In genomic region chr11:67665537-67666302, GRCh38 we compare ENCODE assay signal across 3 cellular contexts.
TF ChIP-seq lines count a peak whose summit lies in the region.

No MANE protein-coding gene starts in this region.

TF ChIP-seq in A549, 52 proteins besides CTCF, POLR2A, EP300 and RAD21:
- TF ChIP-seq FOXS1 (CRISPR knock-in tag; IDR thresholded peaks at IDR 0.05) (no peak), SMC3 (IDR thresholded peaks at IDR 0.05) (peak; percentile 53)
TF ChIP-seq in A549: peak in this region for 1.

TF ChIP-seq in SK-N-SH, 30 proteins besides CTCF, POLR2A, EP300 and RAD21:
- peak; percentile 20; the same call in 1 of the 2 replicates for TF ChIP-seq SMC3 (IDR thresholded peaks at IDR 0.05; ENCODE audit: low read depth, low read length)
- TF ChIP-seq ELF1 (IDR thresholded peaks at IDR 0.05) = no peak

TF ChIP-seq in HepG2, 621 proteins besides CTCF, POLR2A, EP300 and RAD21:
- 0 out of 2 replicates have a peak, but pooled peaks have one; percentile 15 for TF ChIP-seq ZNF768 (CRISPR knock-in tag; IDR thresholded peaks at IDR 0.05)
- no peak for TF ChIP-seq JARID2 (CRISPR knock-in tag; IDR thresholded peaks at IDR 0.05; ENCODE audit: insufficient replicate concordance)
- no peak for TF ChIP-seq ZNF367 (CRISPR knock-in tag; IDR thresholded peaks at IDR 0.05; ENCODE audit: borderline replicate concordance)
- peak; percentile 20; the same call in 1 of the 2 replicates for TF ChIP-seq SMC3 (IDR thresholded peaks at IDR 0.05; ENCODE audit: low read length)
- TF ChIP-seq MZF1 (CRISPR knock-in tag; IDR thresholded peaks at IDR 0.05; ENCODE audit: borderline replicate concordance) = no peak
- TF ChIP-seq MBNL3 (CRISPR knock-in tag; conservative IDR thresholded peaks at IDR 0.05) = no peak
- TF ChIP-seq ZNF333 (CRISPR knock-in tag; IDR thresholded peaks at IDR 0.05; ENCODE audit: borderline replicate concordance) = 0 out of 2 replicates have a peak, but pooled peaks have one; percentile 39
- TF ChIP-seq ARID5B (CRISPR knock-in tag; IDR thresholded peaks at IDR 0.05) = no peak
- no peak for TF ChIP-seq ZNF549 (CRISPR knock-in tag; IDR thresholded peaks at IDR 0.05)
- no peak for TF ChIP-seq ZNF280D (CRISPR knock-in tag; IDR thresholded peaks at IDR 0.05)
- no peak for TF ChIP-seq SKI (IDR thresholded peaks at IDR 0.05; ENCODE audit: partially characterized antibody)
- TF ChIP-seq CHCHD3 (CRISPR knock-in tag; IDR thresholded peaks at IDR 0.05) = no peak
- TF ChIP-seq ZNF530 (CRISPR knock-in tag; IDR thresholded peaks at IDR 0.05; ENCODE audit: low read depth) = no peak
- no peak for TF ChIP-seq ZNF879 (CRISPR knock-in tag; IDR thresholded peaks at IDR 0.05)
- TF ChIP-seq REL (CRISPR knock-in tag; conservative IDR thresholded peaks at IDR 0.05) = no peak
- no peak for TF ChIP-seq ZNF430 (CRISPR knock-in tag; IDR thresholded peaks at IDR 0.05)
- no peak for TF ChIP-seq ZNF503 (CRISPR knock-in tag; IDR thresholded peaks at IDR 0.05)
- TF ChIP-seq ZFP41 (CRISPR knock-in tag; IDR thresholded peaks at IDR 0.05; ENCODE audit: borderline replicate concordance) = no peak
- no peak for TF ChIP-seq ZNF207 (IDR thresholded peaks at IDR 0.05; ENCODE audit: borderline replicate concordance)
- TF ChIP-seq NR1H2 (CRISPR knock-in tag; IDR thresholded peaks at IDR 0.05; ENCODE audit: borderline replicate concordance, low read depth) = no peak
- TF ChIP-seq STAG1 (CRISPR knock-in tag; IDR thresholded peaks at IDR 0.05) = peak; percentile 63
- no peak for TF ChIP-seq ZNF775 (CRISPR knock-in tag; IDR thresholded peaks at IDR 0.05; ENCODE audit: borderline replicate concordance)
- TF ChIP-seq PAWR (CRISPR knock-in tag; IDR thresholded peaks at IDR 0.05; ENCODE audit: borderline replicate concordance) = no peak
- TF ChIP-seq ZNF580 (CRISPR knock-in tag; IDR thresholded peaks at IDR 0.05; ENCODE audit: borderline replicate concordance, low read depth) = no peak
- no peak for TF ChIP-seq FOXP1 (IDR thresholded peaks at IDR 0.05)
- TF ChIP-seq FOXP1 (CRISPR knock-in tag; IDR thresholded peaks at IDR 0.05) = no peak
